ENCODE assay signal across 8 cellular contexts in the genomic region with DNA sequence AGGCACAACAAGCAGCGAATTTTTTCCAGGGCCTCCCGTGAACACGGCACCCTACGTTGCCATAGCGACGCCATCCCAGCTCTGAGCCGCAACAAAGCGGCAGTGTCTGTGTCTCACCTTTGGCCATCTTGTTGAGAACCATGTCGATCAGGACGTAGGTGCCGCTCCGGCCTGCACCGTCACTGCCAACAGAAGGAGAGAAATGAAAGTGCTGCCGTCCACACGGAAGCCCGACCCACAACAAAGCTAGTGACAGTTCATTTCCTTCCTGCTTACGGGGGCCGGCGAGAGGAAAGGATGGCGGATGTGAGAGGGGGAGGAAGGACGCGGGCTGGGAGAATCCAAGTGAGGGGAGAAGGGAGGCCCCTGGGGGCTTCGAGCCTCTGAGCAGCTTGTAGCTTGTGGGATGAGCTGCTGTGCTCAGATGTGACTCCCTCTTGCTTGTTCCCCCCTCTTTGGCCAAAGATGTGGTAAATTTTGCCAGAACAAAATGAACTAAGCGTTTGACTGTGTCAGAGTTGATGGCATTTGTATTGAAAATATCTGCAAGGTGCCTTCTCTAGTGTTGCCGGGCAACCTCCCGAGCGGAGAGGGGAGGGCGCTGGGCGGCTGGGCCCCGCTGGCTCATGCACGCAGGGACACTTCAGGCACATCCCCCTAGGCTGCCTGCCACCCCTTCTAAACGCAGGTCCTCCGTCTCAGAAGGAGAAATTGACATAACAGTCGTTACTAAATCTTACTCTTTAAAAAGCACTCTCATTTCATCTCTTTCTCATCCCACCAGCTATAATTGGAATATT.
DNase-seq lines count a peak whose midpoint lies in the region; ATAC-seq and TF ChIP-seq lines count a peak whose summit lies in the region.

No MANE protein-coding gene starts in this region.

- H3K9me3 ChIP-seq in ES-I3 (ENCODE audit: control insufficient read depth, insufficient read depth, low read length): no peaks in the 10 kb centered on the region
- no peaks in the 10 kb centered on the region for H3K9me3 ChIP-seq in prostate gland
- H3K9me3 ChIP-seq in upper lobe of right lung: no peaks in the 10 kb centered on the region

- H3K27ac Mint-ChIP-seq in activated naive CD4-positive, alpha-beta T cell treated with anti-CD3 and anti-CD28 coated beads, Interleukin-2, amount 50 U/mL, for 72 hours: peak overlapping the region; percentile 62 to 96

- H3K4me1 ChIP-seq in ES-I3 (ENCODE audit: insufficient read depth, low read length): peaks cover 8% of the 10 kb centered on the region
- no peaks in the 10 kb centered on the region for H3K4me1 ChIP-seq in prostate gland (replicated peaks)
- H3K4me1 ChIP-seq in upper lobe of right lung: peaks cover 18% of the 10 kb centered on the region

- peak overlapping the region; percentile 24; the same call in 1 of the 2 replicates for H3K9ac ChIP-seq in ES-I3 (ENCODE audit: low read depth, low read length)

- H3K27ac ChIP-seq in prostate gland (peak overlapping the region in 1 of 2 donors; percentile 35), upper lobe of right lung (peak overlapping the region; percentile 28)

- TF ChIP-seq CTCF in prostate gland (IDR thresholded peaks at IDR 0.05): no peak
- TF ChIP-seq CTCF in upper lobe of right lung (IDR thresholded peaks at IDR 0.05): no peak

- DNase-seq in NOMO-1 treated with DMSO at 0.1 percent for 48 hours (lab: John Stamatoyannopoulos, UW; ENCODE audit: unreplicated experiment): peak; percentile 66
- DNase-seq in activated naive CD4-positive, alpha-beta T cell treated with anti-CD3 and anti-CD28 coated beads, Interleukin-2, amount 50 U/mL, for 72 hours (ENCODE audit: low spot score in 2 of 2): peak; percentile 46 to 69
- DNase-seq in left cardiac atrium: peak; percentile 60
- DNase-seq in prostate gland (ENCODE audit: low spot score): peak; percentile 38
- peak; percentile 74 for DNase-seq in upper lobe of right lung
- DNase-seq in NCI-H2029 treated with DMSO at 0.1 percent for 48 hours (lab: John Stamatoyannopoulos, UW): no peak

- no peaks in the 10 kb centered on the region for H3K36me3 Mint-ChIP-seq in activated naive CD4-positive, alpha-beta T cell treated with anti-CD3 and anti-CD28 coated beads, Interleukin-2, amount 50 U/mL, for 72 hours

- H3K4me3 ChIP-seq in prostate gland: peak overlapping the region; percentile 35 to 42
- H3K4me3 ChIP-seq in upper lobe of right lung: peak overlapping the region; percentile 65

- no peaks in the 10 kb centered on the region for H3K9me3 Mint-ChIP-seq in activated naive CD4-positive, alpha-beta T cell treated with anti-CD3 and anti-CD28 coated beads, Interleukin-2, amount 50 U/mL, for 72 hours

- TF ChIP-seq POLR2A in prostate gland (IDR thresholded peaks at IDR 0.05): no peak

- H3K27me3 ChIP-seq in prostate gland (replicated peaks; ENCODE audit: insufficient read depth): no peaks in the 10 kb centered on the region
- no peaks in the 10 kb centered on the region for H3K27me3 ChIP-seq in upper lobe of right lung

- peak; percentile 82 for ATAC-seq in HG02938 (IDR thresholded peaks at IDR 0.05; ENCODE audit: unreplicated experiment)
- ATAC-seq in activated naive CD4-positive, alpha-beta T cell treated with anti-CD3 and anti-CD28 coated beads, Interleukin-2, amount 50 U/mL, for 72 hours: peak; percentile 75 to 84
- ATAC-seq in left cardiac atrium: peak; percentile 82
- peak; percentile 78 for ATAC-seq in upper lobe of right lung

- 4% methylated on average over 34 of the region's 34 CpGs for WGBS in prostate gland

- intact Hi-C loops in left cardiac atrium (cut with DNase I): no loop called here
- intact Hi-C loops in prostate gland (cut with DNase I): no loop called here
- intact Hi-C loops in upper lobe of right lung (cut with DNase I): no loop called here

- H3K36me3 ChIP-seq in ES-I3 (ENCODE audit: insufficient read depth, low read length) (no peaks in the 10 kb centered on the region), prostate gland (no peaks in the 10 kb centered on the region), upper lobe of right lung (no peaks in the 10 kb centered on the region)
